In genomic region chr1:201916649-201917249, GRCh38 we compare ENCODE assay signal across 8 cellular contexts. TPM values are rescaled to one million over a fixed set of nuclear protein-coding genes. Genes with fewer than 3 reads are reported as not detected.
A peak's percentile ranks its signal among the peaks of the same experiment; 100 is the strongest.
DNase-seq lines count a peak whose midpoint lies in the region; ATAC-seq and TF ChIP-seq lines count a peak whose summit lies in the region.

No MANE protein-coding gene starts in this region.

- H3K4me3 ChIP-seq in BE2C (ENCODE audit: low read depth, low read length): peak overlapping the region; percentile 22; the same call in 1 of the 2 replicates

- peak; percentile 50 for ATAC-seq in esophagus mucosa
- peak; percentile 83 for ATAC-seq in omental fat pad (ENCODE audit: low FRiP score)
- no peak for ATAC-seq in GM21786 (IDR thresholded peaks at IDR 0.05; ENCODE audit: unreplicated experiment)
- ATAC-seq in GM21423 (IDR thresholded peaks at IDR 0.05; ENCODE audit: unreplicated experiment): no peak

- TF ChIP-seq CTCF in BE2C (IDR thresholded peaks at IDR 0.05; ENCODE audit: low read depth, low read length) (no peak), omental fat pad (IDR thresholded peaks at IDR 0.05) (no peak)

- no peaks in the 10 kb centered on the region for H3K27me3 ChIP-seq in BE2C

- DNase-seq in BE2C (peak; percentile 90), NCI-H2171 (lab: John Stamatoyannopoulos, UW) (peak; percentile 19), omental fat pad (ENCODE audit: low spot score) (peak; percentile 80), iPS-NIHi7 (ENCODE audit: extremely low spot score) (no peak)
- no peak for DNase-seq in stimulated activated CD4-positive, alpha-beta T cell treated with anti-CD3 and anti-CD28 coated beads, Interleukin-4, amount 100 ng/mL, for 24 hours

- H3K36me3 ChIP-seq in BE2C: no peaks in the 10 kb centered on the region

- no peaks in the 10 kb centered on the region for H3K9me3 ChIP-seq in BE2C

- H3K4me1 ChIP-seq in BE2C: peaks cover 19% of the 10 kb centered on the region

RNA-seq across cellular contexts. Expression of gene SHISA4, which starts 28.1 kb away (rescaled TPM):
- 3.2 TPM for polyA plus RNA-seq in BE2C (2012; ENCODE audit: insufficient read depth, insufficient read length, low read depth)
- total RNA-seq in esophagus mucosa: 1.2 TPM
- total RNA-seq in omental fat pad: 10 to 100 TPM; 11.0 to 23.3 (median 13.0) TPM

RNA-seq across cellular contexts. Expression of gene LMOD1, which starts 29.6 kb away (rescaled TPM):
- 0.40 TPM for polyA plus RNA-seq in BE2C (2012; ENCODE audit: insufficient read depth, insufficient read length, low read depth)
- total RNA-seq in esophagus mucosa (4.1 TPM), omental fat pad (100 to 1,000 TPM in 1 of 4 donors, 10 to 100 TPM in 3; 30.2 to 124 (median 35.8) TPM)

RNA-seq across cellular contexts. Expression of gene TIMM17A, which starts 38.6 kb away (rescaled TPM):
- polyA plus RNA-seq in BE2C (2012; ENCODE audit: insufficient read depth, insufficient read length, low read depth): 172 TPM
- total RNA-seq in esophagus mucosa (36.3 TPM), omental fat pad (10 to 100 TPM; 19.7 to 55.4 (median 38.4) TPM)

Comparison
In these comparisons a context has a peak if more than half of its experiments do, and no peak if none do; other contexts are left out.
1. DNase-seq: peak in BE2C (single experiment), NCI-H2171 (single experiment) and omental fat pad (single experiment); none in iPS-NIHi7 (single experiment) and stimulated activated CD4-positive, alpha-beta T cell treated with anti-CD3 and anti-CD28 coated beads, Interleukin-4, amount 100 ng/mL, for 24 hours (single experiment).
2. ATAC-seq: peak in esophagus mucosa (single experiment) and omental fat pad (single experiment); none in GM21786 (single experiment) and GM21423 (single experiment).